ENCODE assay signal across 2 cellular contexts in the genomic region with DNA sequence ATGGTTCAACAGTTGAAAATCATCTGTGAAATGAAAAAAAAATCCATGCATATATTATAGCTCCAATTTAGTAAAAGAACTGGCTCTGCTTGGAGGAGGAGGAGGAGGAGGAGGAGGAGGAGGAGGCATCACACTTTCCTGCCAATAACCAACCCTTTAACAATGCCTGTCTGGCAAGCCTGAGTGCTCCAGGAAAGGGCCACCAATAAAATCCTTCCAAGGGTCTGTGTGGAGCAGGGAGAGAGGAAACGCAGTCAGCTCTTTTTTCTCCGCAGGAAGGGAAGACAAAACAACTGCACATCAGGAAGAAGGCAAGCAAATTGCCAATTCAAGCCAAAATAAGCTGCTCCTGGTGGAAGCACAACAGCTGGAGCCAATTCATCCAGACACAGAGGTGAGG.
TF ChIP-seq lines count a peak whose summit lies in the region.

No MANE protein-coding gene starts in this region.

TF ChIP-seq in HepG2, 621 proteins besides CTCF, POLR2A, EP300 and RAD21 (continued from another document):
- TF ChIP-seq ZNF552 (CRISPR knock-in tag; IDR thresholded peaks at IDR 0.05; ENCODE audit: borderline replicate concordance) = no peak
- TF ChIP-seq ELK4 (CRISPR knock-in tag; IDR thresholded peaks at IDR 0.05; ENCODE audit: borderline replicate concordance) = no peak
- TF ChIP-seq ZNF343 (CRISPR knock-in tag; IDR thresholded peaks at IDR 0.05) = no peak
- TF ChIP-seq CBX5 (CRISPR knock-in tag; IDR thresholded peaks at IDR 0.05; ENCODE audit: borderline replicate concordance) = no peak
- TF ChIP-seq ZNF20 (CRISPR knock-in tag; IDR thresholded peaks at IDR 0.05) = no peak
- TF ChIP-seq GFI1 (CRISPR knock-in tag; IDR thresholded peaks at IDR 0.05; ENCODE audit: borderline replicate concordance) = no peak
- TF ChIP-seq YEATS4 (CRISPR knock-in tag; IDR thresholded peaks at IDR 0.05; ENCODE audit: borderline replicate concordance) = no peak

TF ChIP-seq in endothelial cell of umbilical vein, 7 proteins besides CTCF, POLR2A, EP300 and RAD21 (continued from another document):
- TF ChIP-seq MAX (IDR thresholded peaks at IDR 0.05; ENCODE audit: insufficient read depth, insufficient read length) (no peak), GATA2 (IDR thresholded peaks at IDR 0.05; ENCODE audit: insufficient read depth, insufficient read length, low read depth, low read length) (no peak), FOS (IDR thresholded peaks at IDR 0.05; ENCODE audit: borderline replicate concordance, insufficient read depth, low read length) (no peak)
